Comparison of ENCODE assay signal across 1 cellular context in the genomic region with DNA sequence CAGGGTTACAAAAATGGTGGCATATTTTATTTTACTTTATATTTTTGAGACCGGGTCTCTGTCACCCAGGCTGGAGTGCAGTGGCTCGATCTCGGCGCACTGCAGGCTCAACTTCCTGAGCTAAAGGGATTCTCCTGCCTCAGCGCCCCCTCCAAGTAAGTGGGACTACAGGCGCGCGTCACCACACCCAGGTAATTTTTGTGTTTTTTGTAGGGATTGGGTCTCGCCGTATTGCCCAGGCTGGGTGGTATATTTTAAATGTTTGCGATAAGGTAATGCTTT.
TF ChIP-seq lines count a peak whose summit lies in the region.

No MANE protein-coding gene starts in this region.

TF ChIP-seq in H1, 55 proteins besides CTCF, POLR2A, EP300 and RAD21:
- no peak for TF ChIP-seq RFX5 (IDR thresholded peaks at IDR 0.05; ENCODE audit: borderline replicate concordance, low read depth, low read length)
- TF ChIP-seq, protein P1, sequence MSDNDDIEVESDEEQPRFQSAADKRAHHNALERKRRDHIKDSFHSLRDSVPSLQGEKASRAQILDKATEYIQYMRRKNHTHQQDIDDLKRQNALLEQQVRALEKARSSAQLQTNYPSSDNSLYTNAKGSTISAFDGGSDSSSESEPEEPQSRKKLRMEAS (IDR thresholded peaks at IDR 0.05), result no peak
- no peak for TF ChIP-seq CHD2 (IDR thresholded peaks at IDR 0.05; ENCODE audit: low read length)
- TF ChIP-seq RBBP5 (IDR thresholded peaks at IDR 0.05; ENCODE audit: borderline replicate concordance, low read depth, low read length), result no peak
- TF ChIP-seq CREB1 (IDR thresholded peaks at IDR 0.05), result no peak
- no peak for TF ChIP-seq ASH2L (IDR thresholded peaks at IDR 0.05; ENCODE audit: low read length)
- TF ChIP-seq YY1 (IDR thresholded peaks at IDR 0.05; ENCODE audit: low read depth, low read length), result no peak
- TF ChIP-seq CBX8 (IDR thresholded peaks at IDR 0.05; ENCODE audit: borderline replicate concordance, low read depth, low read length), result no peak
- no peak for TF ChIP-seq ZNF274 (IDR thresholded peaks at IDR 0.05; ENCODE audit: borderline replicate concordance, extremely low read depth, low read length)
- TF ChIP-seq HDAC6 (IDR thresholded peaks at IDR 0.05; ENCODE audit: low read depth, low read length), result no peak
- TF ChIP-seq, protein P2, sequence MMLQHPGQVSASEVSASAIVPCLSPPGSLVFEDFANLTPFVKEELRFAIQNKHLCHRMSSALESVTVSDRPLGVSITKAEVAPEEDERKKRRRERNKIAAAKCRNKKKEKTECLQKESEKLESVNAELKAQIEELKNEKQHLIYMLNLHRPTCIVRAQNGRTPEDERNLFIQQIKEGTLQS (IDR thresholded peaks at IDR 0.05; ENCODE audit: insufficient read depth, low read depth, low read length), result no peak
- no peak for TF ChIP-seq PHF8 (conservative IDR thresholded peaks at IDR 0.05; ENCODE audit: low read depth, low read length)
- TF ChIP-seq EZH2 (IDR thresholded peaks at IDR 0.05; ENCODE audit: low read depth, low read length, severe bottlenecking), result no peak
- no peak for TF ChIP-seq EGR1 (IDR thresholded peaks at IDR 0.05; ENCODE audit: borderline replicate concordance, low read depth, low read length)
- TF ChIP-seq MAFK (IDR thresholded peaks at IDR 0.05; ENCODE audit: low read depth, low read length), result no peak
- TF ChIP-seq SP1 (IDR thresholded peaks at IDR 0.05; ENCODE audit: low read depth, low read length), result no peak
- TF ChIP-seq RXRA (IDR thresholded peaks at IDR 0.05; ENCODE audit: insufficient read depth, low read depth, low read length), result no peak
- no peak for TF ChIP-seq KDM5A (IDR thresholded peaks at IDR 0.05; ENCODE audit: low read length)
- TF ChIP-seq POU5F1 (IDR thresholded peaks at IDR 0.05; ENCODE audit: low read depth, low read length), result no peak
